In the genomic region with DNA sequence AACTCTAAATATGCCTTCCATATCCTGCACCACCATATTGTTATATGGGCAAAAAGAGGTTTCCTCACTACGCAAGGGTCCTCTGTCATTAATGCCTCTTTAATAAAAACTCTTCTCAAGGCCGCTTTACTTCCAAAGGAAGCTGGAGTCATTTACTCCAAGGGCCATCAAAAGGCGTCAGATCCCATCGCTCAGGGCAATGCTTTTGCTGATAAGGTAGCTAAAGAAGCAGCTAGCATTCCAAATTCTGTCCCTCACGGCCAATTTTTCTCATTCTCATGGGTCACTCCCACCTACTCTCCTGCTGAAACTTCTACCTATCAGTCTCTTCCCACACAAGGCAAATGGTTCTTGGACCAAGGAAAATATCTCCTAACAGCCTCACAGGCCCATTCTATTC, we compare ENCODE assay signal across 23 cellular contexts.
"Had no signal": no experiment of that assay in that cellular context is flagged by ENCODE, and none has a peak within 500 bp of the region (broad histone marks: within the 10 kb centered on the region; RNA-seq: fewer than 3 reads in every experiment).

No MANE protein-coding gene starts in this region.

- H3K4me3 ChIP-seq: coronary artery, hepatocyte, spleen, testis, tibial nerve had no signal

- H3K4me2 ChIP-seq: hepatocyte had no signal

- H3K36me3 ChIP-seq: neutrophil, spleen, tibial nerve had no signal

- H3K27me3 Mint-ChIP-seq: memory B cell; stimulated activated naive B cell treated with anti-CD40 and anti-IgM and Interleukin-4, amounts not matched to agents 10 μg/mL and 1 μg/mL and 100 μg/mL, for 72 hours; stimulated activated naive CD8-positive, alpha-beta T cell treated with anti-CD3 and anti-CD28 coated beads, Interleukin-15, amount 100 ng/mL, for 72 hours had no signal

- H3K79me2 ChIP-seq: hepatocyte had no signal

- H3K9me3 Mint-ChIP-seq: endodermal cell; memory B cell; nephron progenitor cell; stimulated activated naive B cell treated with anti-CD40 and anti-IgM and Interleukin-4, amounts not matched to agents 10 μg/mL and 1 μg/mL and 100 μg/mL, for 72 hours; stimulated activated naive CD8-positive, alpha-beta T cell treated with anti-CD3 and anti-CD28 coated beads, Interleukin-15, amount 100 ng/mL, for 72 hours had no signal

- H3K9me3 ChIP-seq: neutrophil, spleen, testis, tibial nerve had no signal

- H3K4me3 Mint-ChIP-seq: endodermal cell; memory B cell; nephron progenitor cell; stimulated activated naive B cell treated with anti-CD40 and anti-IgM and Interleukin-4, amounts not matched to agents 10 μg/mL and 1 μg/mL and 100 μg/mL, for 72 hours; stimulated activated naive CD8-positive, alpha-beta T cell treated with anti-CD3 and anti-CD28 coated beads, Interleukin-15, amount 100 ng/mL, for 72 hours had no signal

- H3K27ac ChIP-seq: coronary artery, foreskin keratinocyte, hepatocyte, neutrophil, spleen, testis, tibial nerve had no signal

- H2AFZ ChIP-seq: hepatocyte had no signal

- H3K27me3 ChIP-seq: hepatocyte, neutrophil, spleen, testis, tibial nerve had no signal

- H3K36me3 Mint-ChIP-seq: memory B cell; stimulated activated naive B cell treated with anti-CD40 and anti-IgM and Interleukin-4, amounts not matched to agents 10 μg/mL and 1 μg/mL and 100 μg/mL, for 72 hours had no signal

- ATAC-seq: foreskin keratinocyte; left colon; sciatic nerve; stimulated activated naive B cell treated with anti-CD40 and anti-IgM and Interleukin-4, amounts not matched to agents 10 μg/mL and 1 μg/mL and 100 μg/mL, for 72 hours; stimulated activated naive CD8-positive, alpha-beta T cell treated with anti-CD3 and anti-CD28 coated beads, Interleukin-15, amount 100 ng/mL, for 72 hours had no signal

- FAIRE-seq: endothelial cell of umbilical vein, urothelium cell line had no signal

- H3K4me1 ChIP-seq: foreskin keratinocyte had no signal

- H3K27ac Mint-ChIP-seq: endodermal cell; memory B cell; nephron progenitor cell; stimulated activated naive B cell treated with anti-CD40 and anti-IgM and Interleukin-4, amounts not matched to agents 10 μg/mL and 1 μg/mL and 100 μg/mL, for 72 hours; stimulated activated naive CD8-positive, alpha-beta T cell treated with anti-CD3 and anti-CD28 coated beads, Interleukin-15, amount 100 ng/mL, for 72 hours had no signal

- DNase-seq: effector CD4-positive, alpha-beta T cell; endodermal cell; erythroblast; foreskin keratinocyte; left colon; midbrain; nephron progenitor cell; posterior cingulate gyrus; spleen; stimulated activated CD4-positive, alpha-beta T cell treated with anti-CD3 and anti-CD28 coated beads, Interleukin-15, amount 100 ng/mL, for 24 hours; stimulated activated CD4-positive, alpha-beta T cell treated with anti-CD3 and anti-CD28 coated beads, Interleukin-1b, Interleukin-23, amount 100 ng/mL, for 48 hours; stimulated activated CD4-positive, alpha-beta T cell treated with anti-CD3 and anti-CD28 coated beads, Interleukin-4, amount 100 ng/mL, for 24 hours; stimulated activated naive B cell treated with anti-CD40 and anti-IgM and Interleukin-4, amounts not matched to agents 10 μg/mL and 1 μg/mL and 100 μg/mL, for 72 hours; stimulated activated naive CD8-positive, alpha-beta T cell treated with anti-CD3 and anti-CD28 coated beads, Interleukin-15, amount 100 ng/mL, for 72 hours; testis had no signal
